Comparison of ENCODE assay signal across 15 cellular contexts in genomic region chr12:75974323-75975273, GRCh38. TPM values are rescaled to one million over a fixed set of nuclear protein-coding genes. Genes with fewer than 3 reads are reported as not detected.
DNase-seq lines count a peak whose midpoint lies in the region; ATAC-seq, FAIRE-seq and TF ChIP-seq lines count a peak whose summit lies in the region.
"Had no signal": no experiment of that assay in that cellular context is flagged by ENCODE, and none has a peak within 500 bp of the region (broad histone marks: within the 10 kb centered on the region; RNA-seq: fewer than 3 reads in every experiment).

No MANE protein-coding gene starts in this region.

- 95% methylated on average over 5 of the region's 5 CpGs for WGBS in A549 (ENCODE audit: missing lambda C conversion rate)

- in situ Hi-C loops in GM13976 (cut with MboI; ENCODE audit: low sequenced_read_pairs, unreplicated experiment): no loop called here

- CTCF ChIA-PET in A549 (lab: Yijun Ruan, JAX): interaction anchor here (1.1 to 2.3 kb wide), 2 partner anchors 9 to 13 kb away, joined by 3 to 6 read pairs; no protein-coding TSS in a partner anchor

- no peaks in the 10 kb centered on the region for H3K9me3 Mint-ChIP-seq in nephron progenitor cell
- H3K9me3 Mint-ChIP-seq: activated T-cell treated with anti-CD3 and anti-CD28 coated beads, Interleukin-2, amount 50 U/mL, for 4 hours had no signal

- intact Hi-C loops in left ventricle myocardium superior (cut with micrococcal nuclease): no loop called here

- peaks cover 50% of the 10 kb centered on the region for H3K4me1 Mint-ChIP-seq in nephron progenitor cell

- H3K9me3 ChIP-seq in A549: no peaks in the 10 kb centered on the region
- H3K9me3 ChIP-seq: body of pancreas, Peyer's patch had no signal

- no peak overlapping the region for H3K4me3 ChIP-seq in A549
- H3K4me3 ChIP-seq: body of pancreas, Peyer's patch had no signal

- no peak for FAIRE-seq in A549 (lab: Jason Lieb, UNC)
- FAIRE-seq: endothelial cell of umbilical vein had no signal

- TF ChIP-seq CTCF in A549 (IDR thresholded peaks at IDR 0.05): no peak
- no peak for TF ChIP-seq CTCF in GM13976 (IDR thresholded peaks at IDR 0.05; ENCODE audit: borderline replicate concordance, control extremely low read depth, extremely low read depth, insufficient read depth, missing control alignments)
- no peak for TF ChIP-seq CTCF in nephron progenitor cell (IDR thresholded peaks at IDR 0.05)

- no peak for DNase-seq in A549 (ENCODE audit: low read depth in 1 of 2, low spot score in 1 of 2)
- peak; percentile 37 for DNase-seq in GDM1 (lab: John Stamatoyannopoulos, UW)
- DNase-seq in NOMO-1 treated with dmso at 0.1 percent for 144 hours (lab: John Stamatoyannopoulos, UW; ENCODE audit: unreplicated experiment): peak; percentile 50
- no peak for DNase-seq in left ventricle myocardium superior
- DNase-seq in GM13976 (ENCODE audit: low spot score): no peak
- no peak for DNase-seq in nephron progenitor cell
- DNase-seq: activated B cell treated with CpG ODN at 0.5 μM for 24 hours; activated T-cell treated with anti-CD3 and anti-CD28 coated beads, Interleukin-2, amount 50 U/mL, for 4 hours; mammary epithelial cell; NCI-H1694; Peyer's patch had no signal

- no peak overlapping the region for H3K4me2 ChIP-seq in A549

- POLR2A ChIA-PET in A549 (lab: Yijun Ruan, JAX): interaction anchor here (0.7 kb wide), 1 partner anchor 46 kb away, joined by 5 read pairs; no protein-coding TSS in a partner anchor

- no peak for TF ChIP-seq POLR2A in A549 (IDR thresholded peaks at IDR 0.05; ENCODE audit: low read length)

- no peak for ATAC-seq in A549
- peak; percentile 60 for ATAC-seq in left ventricle myocardium superior
- ATAC-seq in HG03378 (IDR thresholded peaks at IDR 0.05; ENCODE audit: unreplicated experiment): no peak
- ATAC-seq in HG02623 (IDR thresholded peaks at IDR 0.05; ENCODE audit: unreplicated experiment): no peak
- ATAC-seq: activated T-cell treated with anti-CD3 and anti-CD28 coated beads, Interleukin-2, amount 50 U/mL, for 4 hours; body of pancreas had no signal

- TF ChIP-seq EP300 in A549 (IDR thresholded peaks at IDR 0.05): no peak

- no peaks in the 10 kb centered on the region for H3K27me3 Mint-ChIP-seq in nephron progenitor cell (ENCODE audit: low read depth, poor library complexity)

- peak overlapping the region; percentile 96 to 98 for H3K27ac ChIP-seq in A549
- H3K27ac ChIP-seq: Peyer's patch had no signal

- H3K4me1 ChIP-seq in A549: peaks cover 53% of the 10 kb centered on the region

- TF ChIP-seq RAD21 in A549 (conservative IDR thresholded peaks at IDR 0.05 in 1 of 2, IDR thresholded peaks at IDR 0.05 in 1 of 2): no peak

- no peak overlapping the region for H3K4me3 Mint-ChIP-seq in nephron progenitor cell
- H3K4me3 Mint-ChIP-seq: activated B cell treated with CpG ODN at 0.5 μM for 24 hours; activated T-cell treated with anti-CD3 and anti-CD28 coated beads, Interleukin-2, amount 50 U/mL, for 4 hours had no signal

- no peak overlapping the region for H3K27ac Mint-ChIP-seq in nephron progenitor cell
- H3K27ac Mint-ChIP-seq: activated B cell treated with CpG ODN at 0.5 μM for 24 hours had no signal

- H3K36me3 Mint-ChIP-seq in nephron progenitor cell (ENCODE audit: low read depth): no peaks in the 10 kb centered on the region

TF ChIP-seq in A549, 52 proteins besides CTCF, POLR2A, EP300 and RAD21:
- TF ChIP-seq SMC3 (IDR thresholded peaks at IDR 0.05) (no peak), MAZ (IDR thresholded peaks at IDR 0.05; ENCODE audit: borderline replicate concordance, low read depth, low read length) (no peak)

RNA-seq across cellular contexts. Expression of gene PHLDA1, which starts 57.0 kb away (rescaled TPM):
- polyA plus RNA-seq in A549 (2011; rRNA removed): 54.1 and 71.6 TPM in 2 replicates
- 34.1 and 42.4 TPM in 2 replicates for polyA plus RNA-seq in A549 (2012; cell fraction: cytosol; rRNA removed)
- polyA plus RNA-seq in A549 (2012; cell fraction: nucleus; rRNA removed): 42.2 and 45.0 TPM in 2 replicates
- 32.7 to 43.1 TPM (median 39.3 TPM) in 3 replicates for polyA plus RNA-seq in A549 (2017; fragmentation: RNase III; extraction: RNeasy Plus Mini Kit Qiagen cat#74134 plus additional on column Dnase treatment)
- 44.3 and 53.0 TPM in 2 replicates for polyA minus RNA-seq in A549 (2011; rRNA and poly(A)+ RNA removed)
- total RNA-seq in left ventricle myocardium superior: 2.5 TPM

Comparison
In these comparisons a context has a peak if more than half of its experiments do, and no peak if none do; other contexts are left out.
1. DNase-seq: peak in GDM1 (single experiment) and NOMO-1 treated with dmso at 0.1 percent for 144 hours (single experiment); none in A549 (0 of 2), left ventricle myocardium superior (single experiment), GM13976 (single experiment) and nephron progenitor cell (single experiment).